18 cellular contexts compared by ENCODE assay signal in genomic region chr1:225602590-225603206, GRCh38. TPM values are rescaled to one million over a fixed set of nuclear protein-coding genes. Genes with fewer than 3 reads are reported as not detected.
A peak's percentile ranks its signal among the peaks of the same experiment; 100 is the strongest.
DNase-seq lines count a peak whose midpoint lies in the region; TF ChIP-seq lines count a peak whose summit lies in the region.
"Had no signal": no experiment of that assay in that cellular context is flagged by ENCODE, and none has a peak within 500 bp of the region (broad histone marks: within the 10 kb centered on the region; RNA-seq: fewer than 3 reads in every experiment).

No MANE protein-coding gene starts in this region.

- H3K36me3 Mint-ChIP-seq in activated CD4-positive, alpha-beta memory T cell treated with anti-CD3 and anti-CD28 coated beads, Interleukin-2, amount 10 ng/mL, durations not matched to agents 7 days and 5 days (ENCODE audit: low read depth): no peaks in the 10 kb centered on the region
- H3K36me3 Mint-ChIP-seq: stimulated activated memory B cell treated with anti-CD40 and anti-IgM and Interleukin-4, amounts not matched to agents 10 μg/mL and 1 μg/mL and 100 μg/mL, for 72 hours had no signal

- H3K4me2 ChIP-seq in hepatocyte (peak overlapping the region; percentile 40), skeletal muscle satellite cell (ENCODE audit: low read length) (peak overlapping the region; percentile 66)

- no peak overlapping the region for H2AFZ ChIP-seq in hepatocyte

- no peaks in the 10 kb centered on the region for H3K9me3 Mint-ChIP-seq in activated CD4-positive, alpha-beta memory T cell treated with anti-CD3 and anti-CD28 coated beads, Interleukin-2, amount 10 ng/mL, durations not matched to agents 7 days and 5 days

- peaks cover 4% of the 10 kb centered on the region for H3K27me3 Mint-ChIP-seq in activated CD4-positive, alpha-beta memory T cell treated with anti-CD3 and anti-CD28 coated beads, Interleukin-2, amount 10 ng/mL, durations not matched to agents 7 days and 5 days
- H3K27me3 Mint-ChIP-seq: stimulated activated memory B cell treated with anti-CD40 and anti-IgM and Interleukin-4, amounts not matched to agents 10 μg/mL and 1 μg/mL and 100 μg/mL, for 72 hours had no signal

- H4K20me1 ChIP-seq in hepatocyte (ENCODE audit: insufficient read depth, poor library complexity, severe bottlenecking): peaks cover 7% of the 10 kb centered on the region

- H3K36me3 ChIP-seq in HEK293 (ENCODE audit: control insufficient read depth in 2 of 2, insufficient read depth in 1 of 2, low read length in 2 of 2) (peaks cover 0 to 11% of the 10 kb centered on the region in 2 experiments; a peak in 2 of 3 replicates), SK-N-MC (ENCODE audit: insufficient read depth, low read length) (0 out of 2 replicates have a peak, but pooled peaks cover 5% of the 10 kb centered on the region), hepatocyte (replicated peaks; ENCODE audit: insufficient read depth, low read depth) (no peaks in the 10 kb centered on the region), skeletal muscle satellite cell (ENCODE audit: insufficient read depth, low read length) (peaks cover 5% of the 10 kb centered on the region)
- H3K36me3 ChIP-seq: HAP-1, lower lobe of right lung had no signal

- H3K4me1 Mint-ChIP-seq in activated CD4-positive, alpha-beta memory T cell treated with anti-CD3 and anti-CD28 coated beads, Interleukin-2, amount 10 ng/mL, durations not matched to agents 7 days and 5 days: no peaks in the 10 kb centered on the region
- H3K4me1 Mint-ChIP-seq: stimulated activated memory B cell treated with anti-CD40 and anti-IgM and Interleukin-4, amounts not matched to agents 10 μg/mL and 1 μg/mL and 100 μg/mL, for 72 hours had no signal

- H3K9me3 ChIP-seq in HEK293 (ENCODE audit: control insufficient read depth, insufficient read depth, low read depth, low read length) (no peaks in the 10 kb centered on the region; the same call in 1 of the 2 replicates), SK-N-MC (ENCODE audit: low read depth, low read length) (no peaks in the 10 kb centered on the region), hepatocyte (ENCODE audit: low read depth) (no peaks in the 10 kb centered on the region), skeletal muscle satellite cell (replicated peaks; ENCODE audit: low read length) (no peaks in the 10 kb centered on the region)
- H3K9me3 ChIP-seq: HAP-1, lower lobe of right lung had no signal

- no peak overlapping the region for H3K27ac Mint-ChIP-seq in activated CD4-positive, alpha-beta memory T cell treated with anti-CD3 and anti-CD28 coated beads, Interleukin-2, amount 10 ng/mL, durations not matched to agents 7 days and 5 days
- H3K27ac Mint-ChIP-seq: stimulated activated memory B cell treated with anti-CD40 and anti-IgM and Interleukin-4, amounts not matched to agents 10 μg/mL and 1 μg/mL and 100 μg/mL, for 72 hours had no signal

- WGBS in hepatocyte (ENCODE audit: low lambda C conversion rate, missing lambda C conversion rate): 54% methylated on average over 1 of the region's 1 CpG

- H3K79me2 ChIP-seq in hepatocyte: peaks cover 99% of the 10 kb centered on the region

- DNase-seq in SK-N-MC (ENCODE audit: low read depth, low spot score): no peak
- DNase-seq in hepatocyte (ENCODE audit: low spot score): no peak
- DNase-seq in activated CD4-positive, alpha-beta memory T cell treated with anti-CD3 and anti-CD28 coated beads, Interleukin-2, amount 10 ng/mL, durations not matched to agents 7 days and 5 days: no peak
- no peak for DNase-seq in C1 segment of cervical spinal cord (lab: John Stamatoyannopoulos, UW)
- no peak for DNase-seq in NCI-H1436 (lab: John Stamatoyannopoulos, UW)
- DNase-seq: activated CD4-positive, alpha-beta T cell treated with anti-CD3 and anti-CD28 coated beads, Interleukin-2, amount 50 U/mL, for 48 hours; activated T-cell treated with anti-CD3 and anti-CD28 coated beads, Interleukin-2, amount 50 U/mL, for 48 hours; lower lobe of right lung; NCI-H226; SHP77 treated with DMSO at 0.1 percent for 48 hours had no signal

- TF ChIP-seq CTCF in HEK293 (tag by site-specific recombination; IDR thresholded peaks at IDR 0.05): no peak
- no peak for TF ChIP-seq CTCF in hepatocyte (IDR thresholded peaks at IDR 0.05; ENCODE audit: poor library complexity)

- CTCF ChIA-PET in HEK293 (lab: Yijun Ruan, JAX): interaction anchor here (0.6 to 1.4 kb wide), 5 partner anchors 10 to 283 kb away, joined by 3 to 7 read pairs (median 4); no protein-coding TSS in a partner anchor
- CTCF ChIA-PET in activated CD4-positive, alpha-beta memory T cell treated with anti-CD3 and anti-CD28 coated beads, Interleukin-2, amount 10 ng/mL, durations not matched to agents 7 days and 5 days (lab: Charles Lee): no interaction called here

- no peaks in the 10 kb centered on the region for H3K9me2 ChIP-seq in hepatocyte (replicated peaks; ENCODE audit: insufficient read depth)

- POLR2A ChIA-PET in HEK293 (lab: Yijun Ruan, JAX): interaction anchor here (0.5 to 1.8 kb wide), 5 partner anchors 9 to 316 kb away, joined by 3 to 5 read pairs (median 3); partner anchors contain the start of genes ENAH and SRP9
- POLR2A ChIA-PET in activated CD4-positive, alpha-beta memory T cell treated with anti-CD3 and anti-CD28 coated beads, Interleukin-2, amount 10 ng/mL, durations not matched to agents 7 days and 5 days (lab: Charles Lee): no interaction called here

- H3K9ac ChIP-seq in SK-N-MC (ENCODE audit: insufficient read length): no peak overlapping the region
- no peak overlapping the region for H3K9ac ChIP-seq in skeletal muscle satellite cell (ENCODE audit: low read depth, low read length)

- H3K27me3 ChIP-seq in hepatocyte: no peaks in the 10 kb centered on the region
- no peaks in the 10 kb centered on the region for H3K27me3 ChIP-seq in skeletal muscle satellite cell (ENCODE audit: control insufficient read depth, insufficient read depth, low read length)

- no peak overlapping the region for H3K4me3 Mint-ChIP-seq in activated CD4-positive, alpha-beta memory T cell treated with anti-CD3 and anti-CD28 coated beads, Interleukin-2, amount 10 ng/mL, durations not matched to agents 7 days and 5 days
- H3K4me3 Mint-ChIP-seq: neural crest cell; stimulated activated memory B cell treated with anti-CD40 and anti-IgM and Interleukin-4, amounts not matched to agents 10 μg/mL and 1 μg/mL and 100 μg/mL, for 72 hours had no signal

- H3K4me3 ChIP-seq in HEK293 (ENCODE audit: low read depth, low read length) (no peak overlapping the region), SK-N-MC (no peak overlapping the region), hepatocyte (no peak overlapping the region), skeletal muscle satellite cell (ENCODE audit: low read length) (no peak overlapping the region)
- H3K4me3 ChIP-seq: coronary artery, GM12878, HAP-1, lower lobe of right lung had no signal

- peaks cover 55% of the 10 kb centered on the region for H3K4me1 ChIP-seq in HEK293 (ENCODE audit: control insufficient read depth, insufficient read depth, low read length)
- H3K4me1 ChIP-seq in hepatocyte (ENCODE audit: insufficient read depth): peaks cover 24% of the 10 kb centered on the region
- H3K4me1 ChIP-seq in skeletal muscle satellite cell (ENCODE audit: control insufficient read depth, insufficient read depth, low read length): peaks cover 40% of the 10 kb centered on the region

- H3K27ac ChIP-seq in HEK293 (ENCODE audit: extremely low read depth, low read depth, low read length) (peak overlapping the region; percentile 34; the same call in 1 of the 2 replicates), SK-N-MC (0 out of 2 replicates have a peak overlapping the region, but pooled peaks have one; percentile 67), hepatocyte (no peak overlapping the region)
- H3K27ac ChIP-seq: C4-2B, lower lobe of right lung had no signal

TF ChIP-seq in HEK293, 187 proteins besides CTCF, POLR2A, EP300 and RAD21 (continues in another document):
- no peak for TF ChIP-seq ZNF664 (tag by site-specific recombination; IDR thresholded peaks at IDR 0.05)
- peak; percentile 63; the same call in 1 of the 2 replicates for TF ChIP-seq ZNF184 (tag by site-specific recombination; IDR thresholded peaks at IDR 0.05)
- TF ChIP-seq, protein P1, sequence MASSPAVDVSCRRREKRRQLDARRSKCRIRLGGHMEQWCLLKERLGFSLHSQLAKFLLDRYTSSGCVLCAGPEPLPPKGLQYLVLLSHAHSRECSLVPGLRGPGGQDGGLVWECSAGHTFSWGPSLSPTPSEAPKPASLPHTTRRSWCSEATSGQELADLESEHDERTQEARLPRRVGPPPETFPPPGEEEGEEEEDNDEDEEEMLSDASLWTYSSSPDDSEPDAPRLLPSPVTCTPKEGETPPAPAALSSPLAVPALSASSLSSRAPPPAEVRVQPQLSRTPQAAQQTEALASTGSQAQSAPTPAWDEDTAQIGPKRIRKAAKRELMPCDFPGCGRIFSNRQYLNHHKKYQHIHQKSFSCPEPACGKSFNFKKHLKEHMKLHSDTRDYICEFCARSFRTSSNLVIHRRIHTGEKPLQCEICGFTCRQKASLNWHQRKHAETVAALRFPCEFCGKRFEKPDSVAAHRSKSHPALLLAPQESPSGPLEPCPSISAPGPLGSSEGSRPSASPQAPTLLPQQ (tag by site-specific recombination; IDR thresholded peaks at IDR 0.05): no peak; the same call in 1 of the 2 replicates
- TF ChIP-seq ZNF660 (tag by site-specific recombination; IDR thresholded peaks at IDR 0.05): peak; percentile 59
- no peak for TF ChIP-seq ZNF394 (tag by site-specific recombination; IDR thresholded peaks at IDR 0.05; ENCODE audit: borderline replicate concordance)
- TF ChIP-seq ZNF791 (tag by site-specific recombination; IDR thresholded peaks at IDR 0.05): no peak
- TF ChIP-seq ZFP37 (tag by site-specific recombination; IDR thresholded peaks at IDR 0.05): peak; percentile 54; the same call in 1 of the 2 replicates
- TF ChIP-seq ZNF624 (tag by site-specific recombination; IDR thresholded peaks at IDR 0.05): no peak

RNA-seq across cellular contexts. Expression of gene ENAH, which starts 50.2 kb away (rescaled TPM):
- 97.4 and 115 TPM in 2 replicates for total RNA-seq in hepatocyte
- polyA plus RNA-seq in hepatocyte: 46.3 and 51.3 TPM in 2 replicates
- 68.6 and 129 TPM in 2 replicates for total RNA-seq in skeletal muscle satellite cell (2012; rRNA removed)
- not detected for total RNA-seq in activated CD4-positive, alpha-beta memory T cell treated with anti-CD3 and anti-CD28 coated beads, Interleukin-2, amount 10 ng/mL, durations not matched to agents 7 days and 5 days

Comparison
In these comparisons a context has a peak if more than half of its experiments do, and no peak if none do; other contexts are left out.
1. RNA of gene ENAH, which starts 50.2 kb away (total RNA-seq): 97.4 to 115 TPM in hepatocyte; not detected in activated CD4-positive, alpha-beta memory T cell treated with anti-CD3 and anti-CD28 coated beads, Interleukin-2, amount 10 ng/mL, durations not matched to agents 7 days and 5 days; every median in the first group is over 10 times any median in the second.